14 cellular contexts compared by ENCODE assay signal in the genomic region with DNA sequence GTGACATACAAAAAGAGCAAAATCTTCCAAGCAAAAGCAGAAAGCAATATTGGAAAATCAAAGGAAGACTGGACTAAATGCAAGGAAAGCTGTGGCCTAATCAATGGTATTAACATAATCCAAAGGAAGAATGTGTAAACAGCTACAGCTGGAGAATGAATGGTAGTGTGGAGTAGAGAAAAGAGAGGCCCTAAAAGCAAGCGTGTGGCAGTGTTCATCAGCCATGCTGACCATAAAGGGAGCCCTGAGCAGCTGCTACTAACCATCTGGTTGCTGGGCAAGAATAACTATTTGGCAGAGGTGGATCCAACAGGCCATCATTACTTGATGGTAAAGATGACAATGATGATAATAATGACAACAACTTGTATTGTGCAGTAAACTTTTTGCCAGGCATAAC.
A peak's percentile ranks its signal among the peaks of the same experiment; 100 is the strongest.
DNase-seq lines count a peak whose midpoint lies in the region; ATAC-seq and TF ChIP-seq lines count a peak whose summit lies in the region.
"Had no signal": no experiment of that assay in that cellular context is flagged by ENCODE, and none has a peak within 500 bp of the region (broad histone marks: within the 10 kb centered on the region; RNA-seq: fewer than 3 reads in every experiment).

No MANE protein-coding gene starts in this region.

- DNase-seq in DMS53 (lab: John Stamatoyannopoulos, UW) = peak; percentile 4
- DNase-seq in DMS53 treated with DMSO at 0.1 percent for 48 hours (lab: John Stamatoyannopoulos, UW; ENCODE audit: unreplicated experiment) = no peak
- peak; percentile 7 for DNase-seq in NCI-H1694 treated with DMSO at 0.1 percent for 48 hours (lab: John Stamatoyannopoulos, UW)
- no peak for DNase-seq in mammary epithelial cell
- peak; percentile 26 to 48 for DNase-seq in gastrocnemius medialis
- no peak for DNase-seq in putamen (ENCODE audit: low spot score)
- DNase-seq in germinal center (ENCODE audit: low spot score) = no peak
- no peak for DNase-seq in activated naive CD4-positive, alpha-beta T cell (lab: John Stamatoyannopoulos, UW)
- DNase-seq: 8988T; CD4-positive, CD25-positive, alpha-beta regulatory T cell; heart right ventricle; mesendoderm; NCI-H2107; trophoblast cell had no signal

- CTCF ChIA-PET in mammary epithelial cell (lab: Charles Lee; ENCODE audit: low non-redundant PET) = no interaction called here

- no peak for TF ChIP-seq POLR2A in gastrocnemius medialis (IDR thresholded peaks at IDR 0.05)

- H3K4me1 ChIP-seq in mammary epithelial cell (ENCODE audit: insufficient read depth, low read length) (peaks cover 27% of the 10 kb centered on the region), gastrocnemius medialis (peaks cover 80 to 87% of the 10 kb centered on the region in 2 donors)

- H3K4me3 ChIP-seq in mammary epithelial cell (replicated peaks in 1 of 3; ENCODE audit: insufficient read depth in 1 of 3, low read depth in 2 of 3, low read length in 3 of 3) (no peak overlapping the region), gastrocnemius medialis (no peak overlapping the region)
- H3K4me3 ChIP-seq: heart right ventricle had no signal

- peaks cover 63% of the 10 kb centered on the region for H3K79me2 ChIP-seq in mammary epithelial cell (ENCODE audit: insufficient read depth, low read length)

- ATAC-seq in gastrocnemius medialis = peak; percentile 40 to 66

- in situ Hi-C loops in mammary epithelial cell (cut with MboI; ENCODE audit: low sequenced_read_pairs in 2 of 2) (no loop called here), gastrocnemius medialis (cut with MboI; ENCODE audit: low sequenced_read_pairs in 4 of 4) (no loop called here)

- H3K27ac ChIP-seq in mammary epithelial cell (ENCODE audit: insufficient read depth, low read depth, low read length) (peak overlapping the region; percentile 5), gastrocnemius medialis (peak overlapping the region; percentile 87 to 93 (median 87))

- WGBS in mammary epithelial cell (ENCODE audit: low coverage, missing lambda C conversion rate) = 100% methylated on average over 1 of the region's 1 CpG

- H2AFZ ChIP-seq in mammary epithelial cell (ENCODE audit: low read depth, low read length) = no peak overlapping the region

- no TSS peak for BruUV-seq in mammary epithelial cell (replicated peaks; lab: Mats Ljungman, UMichigan)

- no peaks in the 10 kb centered on the region for H3K36me3 ChIP-seq in mammary epithelial cell (ENCODE audit: insufficient read depth, low read length)
- H3K36me3 ChIP-seq in gastrocnemius medialis = no peaks in the 10 kb centered on the region
- H3K36me3 ChIP-seq: heart right ventricle had no signal

- dilution Hi-C loops in mammary epithelial cell (cut with HindIII; ENCODE audit: low sequenced_read_pairs) = no loop called here

- H4K20me1 ChIP-seq in mammary epithelial cell (ENCODE audit: insufficient read depth, low read length) = no peaks in the 10 kb centered on the region

- intact Hi-C loops in mammary epithelial cell (cut with micrococcal nuclease) = loop anchor here (5.0 kb wide), 1 partner anchor 34 kb away; no protein-coding TSS in a partner anchor
- intact Hi-C loops in gastrocnemius medialis (cut with DNase I; ENCODE audit: low total_unique reads) = no loop called here

- H3K27me3 ChIP-seq in mammary epithelial cell (ENCODE audit: insufficient read depth, low read length) (no peaks in the 10 kb centered on the region), gastrocnemius medialis (no peaks in the 10 kb centered on the region)
- H3K27me3 ChIP-seq: heart right ventricle had no signal

- H3K4me2 ChIP-seq in mammary epithelial cell (ENCODE audit: insufficient read depth, low read depth, low read length) = no peak overlapping the region

- no peak overlapping the region for H3K9ac ChIP-seq in mammary epithelial cell (ENCODE audit: insufficient read depth, low read length)

- TF ChIP-seq CTCF in mammary epithelial cell (conservative IDR thresholded peaks at IDR 0.05 in 1 of 2, IDR thresholded peaks at IDR 0.05 in 1 of 2; ENCODE audit: extremely low read depth in 1 of 2, insufficient read depth in 1 of 2, low read depth in 1 of 2, low read length in 2 of 2) = no peak
- no peak for TF ChIP-seq CTCF in gastrocnemius medialis (IDR thresholded peaks at IDR 0.05 in 4 of 5, conservative IDR thresholded peaks at IDR 0.05 in 1 of 5)

- H3K9me3 ChIP-seq in mammary epithelial cell (replicated peaks; ENCODE audit: insufficient read depth, low read length) (no peaks in the 10 kb centered on the region), gastrocnemius medialis (no peaks in the 10 kb centered on the region)
- H3K9me3 ChIP-seq: heart right ventricle had no signal

Comparison
In these comparisons a context has a peak if more than half of its experiments do, and no peak if none do; other contexts are left out.
1. DNase-seq: peak in DMS53 (single experiment), NCI-H1694 treated with DMSO at 0.1 percent for 48 hours (single experiment) and gastrocnemius medialis (2 of 2); none in DMS53 treated with DMSO at 0.1 percent for 48 hours (single experiment), mammary epithelial cell (single experiment), putamen (single experiment), germinal center (single experiment) and activated naive CD4-positive, alpha-beta T cell (0 of 4).